In genomic region chr12:95202691-95203476, GRCh38 we compare ENCODE assay signal across 11 cellular contexts. TPM values are rescaled to one million over a fixed set of nuclear protein-coding genes. Genes with fewer than 3 reads are reported as not detected.
DNase-seq lines count a peak whose midpoint lies in the region; ATAC-seq, FAIRE-seq and TF ChIP-seq lines count a peak whose summit lies in the region.
"Had no signal": no experiment of that assay in that cellular context is flagged by ENCODE, and none has a peak within 500 bp of the region (broad histone marks: within the 10 kb centered on the region; RNA-seq: fewer than 3 reads in every experiment).

No MANE protein-coding gene starts in this region.

- CTCF ChIA-PET in Panc1 (lab: Charles Lee): no interaction called here

- peaks cover 32% of the 10 kb centered on the region for H3K79me2 ChIP-seq in smooth muscle cell (ENCODE audit: low read depth)

- peak overlapping the region; percentile 46 for H2AFZ ChIP-seq in smooth muscle cell (ENCODE audit: low read depth)

- no peak for TF ChIP-seq POLR2A in GM12891 (IDR thresholded peaks at IDR 0.05; ENCODE audit: low read depth, low read length)

- H3K4me2 ChIP-seq in smooth muscle cell: peak overlapping the region; percentile 90

- WGBS in smooth muscle cell (ENCODE audit: low lambda C conversion rate): 35% methylated on average over 3 of the region's 3 CpGs

- in situ Hi-C loops in Panc1 (cut with HindIII; ENCODE audit: low pct_unique_long_range_greater_than_20kb, low sequenced_read_pairs): no loop called here

- H3K4me1 ChIP-seq in Panc1 (ENCODE audit: control insufficient read depth, insufficient read depth, low read length) (peaks cover 77% of the 10 kb centered on the region), smooth muscle cell (ENCODE audit: low read depth) (peaks cover 54% of the 10 kb centered on the region)

- H3K27me3 ChIP-seq in Panc1 (ENCODE audit: control insufficient read depth, insufficient read depth, low read length): no peaks in the 10 kb centered on the region
- H3K27me3 ChIP-seq in smooth muscle cell (ENCODE audit: low read depth): no peaks in the 10 kb centered on the region

- no peaks in the 10 kb centered on the region for H4K20me1 ChIP-seq in smooth muscle cell (ENCODE audit: low read depth)

- H3K9me3 ChIP-seq in Panc1 (ENCODE audit: control insufficient read depth, insufficient read depth, low read depth, low read length): no peaks in the 10 kb centered on the region
- H3K9me3 ChIP-seq in smooth muscle cell (replicated peaks; ENCODE audit: low read depth): no peaks in the 10 kb centered on the region

- POLR2A ChIA-PET in Panc1 (lab: Charles Lee): no interaction called here

- peak; percentile 43 for FAIRE-seq in GM12891 (lab: Jason Lieb, UNC)

- peaks cover 42% of the 10 kb centered on the region for H3F3A ChIP-seq in smooth muscle cell (ENCODE audit: low read depth)

- H3K27ac ChIP-seq in Panc1 (ENCODE audit: low read length): peak overlapping the region; percentile 98
- peak overlapping the region; percentile 99 for H3K27ac ChIP-seq in smooth muscle cell (ENCODE audit: low read depth)

- no peaks in the 10 kb centered on the region for H3K36me3 ChIP-seq in Panc1 (ENCODE audit: control insufficient read depth, insufficient read depth, low read length)
- H3K36me3 ChIP-seq in smooth muscle cell (ENCODE audit: low read depth): no peaks in the 10 kb centered on the region

- ATAC-seq in Panc1: no peak
- ATAC-seq in GM18868 (IDR thresholded peaks at IDR 0.05; ENCODE audit: unreplicated experiment): no peak

- intact Hi-C loops in Panc1 (cut with micrococcal nuclease; ENCODE audit: unreplicated experiment): no loop called here

- no peak for DNase-seq in GM12891 (ENCODE audit: insufficient read length, low spot score)
- DNase-seq in Panc1 (ENCODE audit: low read depth, low spot score): no peak
- peak; percentile 79 for DNase-seq in fibroblast of peridontal ligament (ENCODE audit: extremely low read depth)
- DNase-seq in smooth muscle cell (lab: John Stamatoyannopoulos, UW; ENCODE audit: unreplicated experiment): no peak
- DNase-seq in NCI-H2227 (lab: John Stamatoyannopoulos, UW; ENCODE audit: unreplicated experiment): no peak
- DNase-seq in retina: no peak
- no peak for DNase-seq in iPS-NIHi7 (ENCODE audit: extremely low spot score)
- DNase-seq: activated naive CD4-positive, alpha-beta T cell treated with Interleukin-2 at 50 U/mL for 16 hours; NCI-H187; T-cell had no signal

- no peak for TF ChIP-seq CTCF in Panc1 (IDR thresholded peaks at IDR 0.05)
- TF ChIP-seq CTCF in smooth muscle cell (IDR thresholded peaks at IDR 0.05; ENCODE audit: borderline replicate concordance, insufficient read depth, poor library complexity, severe bottlenecking): no peak

- H3K4me3 ChIP-seq in Panc1 (ENCODE audit: low read depth in 2 of 2, low read length in 2 of 2) (peak overlapping the region in 1 of 2 experiments; percentile 12; a peak in 1 of 4 replicates), smooth muscle cell (no peak overlapping the region)

- no TSS peak for BruUV-seq in Panc1 (replicated peaks; lab: Mats Ljungman, UMichigan)

- H3K9ac ChIP-seq in smooth muscle cell (ENCODE audit: low read depth): peak overlapping the region; percentile 93

TF ChIP-seq in GM12891, 5 proteins besides CTCF, POLR2A, EP300 and RAD21:
- TF ChIP-seq POU2F2 (IDR thresholded peaks at IDR 0.05; ENCODE audit: low read depth, low read length) (no peak), POLR2AphosphoS5 (IDR thresholded peaks at IDR 0.05; ENCODE audit: low read depth, low read length) (no peak), TAF1 (IDR thresholded peaks at IDR 0.05; ENCODE audit: low read depth, low read length) (no peak), PAX5 (IDR thresholded peaks at IDR 0.05; ENCODE audit: insufficient read depth, low read length, severe bottlenecking) (no peak), SPI1 (IDR thresholded peaks at IDR 0.05; ENCODE audit: low read depth, low read length) (peak; percentile 80)

RNA-seq across cellular contexts. Expression of gene FGD6, which starts 14.4 kb away (rescaled TPM):
- 2.9 TPM for polyA plus RNA-seq in GM12891 (2012; ENCODE audit: low read depth, missing spikeins)
- total RNA-seq in Panc1 (2021; ENCODE audit: unreplicated experiment): 28.3 TPM
- polyA plus RNA-seq in Panc1 (2012; ENCODE audit: insufficient read length): 9.2 TPM
- 7.7 and 11.0 TPM in 2 replicates for total RNA-seq in smooth muscle cell
- polyA plus RNA-seq in smooth muscle cell: 2.5 and 3.5 TPM in 2 replicates

RNA-seq across cellular contexts. Expression of gene VEZT, which starts 14.7 kb away (rescaled TPM):
- 37.4 TPM for polyA plus RNA-seq in GM12891 (2012; ENCODE audit: low read depth, missing spikeins)
- total RNA-seq in Panc1 (2021; ENCODE audit: unreplicated experiment) (70.6 TPM), smooth muscle cell (65.2 and 71.5 TPM in 2 replicates)
- 35.8 TPM for polyA plus RNA-seq in Panc1 (2012; ENCODE audit: insufficient read length)
- polyA plus RNA-seq in smooth muscle cell: 21.2 and 24.8 TPM in 2 replicates
